ENCODE assay signal across 27 cellular contexts in genomic region chr4:183806341-183806740, GRCh38.
"Had no signal": no experiment of that assay in that cellular context is flagged by ENCODE, and none has a peak within 500 bp of the region (broad histone marks: within the 10 kb centered on the region; RNA-seq: fewer than 3 reads in every experiment).

No MANE protein-coding gene starts in this region.

- ATAC-seq: activated CD8-positive, alpha-beta memory T cell treated with anti-CD3 and anti-CD28 coated beads, Interleukin-2, amount 10 ng/mL, durations not matched to agents 7 days and 5 days; activated CD8-positive, alpha-beta T cell treated with anti-CD3 and anti-CD28 coated beads for 36 hours; body of pancreas; pancreas; psoas muscle; stimulated activated naive B cell treated with anti-CD40 and anti-IgM and Interleukin-4, amounts not matched to agents 10 μg/mL and 1 μg/mL and 100 μg/mL, for 72 hours had no signal

- H3K36me3 ChIP-seq: cardiac muscle cell, pancreas, sigmoid colon, vagina had no signal

- H3K9me3 ChIP-seq: body of pancreas, pancreas, psoas muscle, sigmoid colon, testis, vagina had no signal

- H3K4me1 ChIP-seq: pancreas, psoas muscle, sigmoid colon had no signal

- FAIRE-seq: endometrium, islet of Langerhans, pancreas had no signal

- H3K4me3 ChIP-seq: body of pancreas, cardiac muscle cell, lung, pancreas, psoas muscle, sigmoid colon, smooth muscle cell, testis, vagina had no signal

- H3K27ac ChIP-seq: cardiac muscle cell, pancreas, psoas muscle, sigmoid colon, testis, vagina, VCaP had no signal

- H3K27me3 ChIP-seq: body of pancreas, pancreas, sigmoid colon, testis, vagina had no signal

- DNase-seq: activated CD4-positive, alpha-beta T cell treated with anti-CD3 and anti-CD28 coated beads, Interleukin-2, amount 10 ng/mL, durations not matched to agents 7 days and 5 days; activated CD4-positive, CD25-positive, alpha-beta regulatory T cell treated with anti-CD3 and anti-CD28 coated beads, Interleukin-2, amount 50 U/mL, for 72 hours; activated CD8-positive, alpha-beta memory T cell treated with anti-CD3 and anti-CD28 coated beads, Interleukin-2, amount 10 ng/mL, durations not matched to agents 7 days and 5 days; activated CD8-positive, alpha-beta T cell treated with anti-CD3 and anti-CD28 coated beads for 36 hours; activated gamma-delta T cell treated with Interleukin-2 at 50 U/mL for 16 hours; activated T-cell treated with anti-CD3 and anti-CD28 coated beads for 4 hours; anterior cingulate cortex; body of pancreas; effector CD4-positive, alpha-beta T cell; foreskin melanocyte; glutamatergic neuron; hypothalamus; naive B cell; pancreas; psoas muscle; sigmoid colon; stimulated activated CD4-positive, alpha-beta T cell treated with anti-CD3 and anti-CD28 coated beads, Interleukin-2, amount 100 ng/mL, for 48 hours; stimulated activated CD8-positive, alpha-beta memory T cell treated with anti-CD3 and anti-CD28 coated beads, Interleukin-4, amount 100 ng/mL, for 48 hours; stimulated activated naive B cell treated with anti-CD40 and anti-IgM and Interleukin-4, amounts not matched to agents 10 μg/mL and 1 μg/mL and 100 μg/mL, for 72 hours; testis had no signal
